Comparison of ENCODE assay signal across 1 cellular context in the genomic region with DNA sequence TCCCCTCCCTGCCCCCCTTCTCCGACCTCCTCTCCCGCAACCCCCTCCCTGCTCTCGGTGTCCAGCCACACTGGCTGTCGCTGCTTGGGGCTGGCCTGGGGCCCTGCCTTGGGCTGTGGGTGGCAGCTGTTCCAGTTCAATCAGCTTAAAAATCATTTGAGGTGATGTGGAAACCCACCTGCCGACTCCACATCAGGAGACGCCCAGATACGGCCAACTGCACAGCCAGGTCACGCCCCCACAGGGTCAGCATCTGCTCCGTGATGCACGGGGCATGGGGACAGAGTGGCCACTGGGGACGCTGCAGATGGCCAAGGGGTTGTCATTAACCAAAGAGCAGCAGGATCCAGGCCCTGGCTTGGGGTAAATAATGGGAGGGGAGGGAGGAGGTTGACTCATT.
TF ChIP-seq lines count a peak whose summit lies in the region.

No MANE protein-coding gene starts in this region.

TF ChIP-seq in HepG2, 621 proteins besides CTCF, POLR2A, EP300 and RAD21 (continued from another document):
- TF ChIP-seq, protein P1, sequence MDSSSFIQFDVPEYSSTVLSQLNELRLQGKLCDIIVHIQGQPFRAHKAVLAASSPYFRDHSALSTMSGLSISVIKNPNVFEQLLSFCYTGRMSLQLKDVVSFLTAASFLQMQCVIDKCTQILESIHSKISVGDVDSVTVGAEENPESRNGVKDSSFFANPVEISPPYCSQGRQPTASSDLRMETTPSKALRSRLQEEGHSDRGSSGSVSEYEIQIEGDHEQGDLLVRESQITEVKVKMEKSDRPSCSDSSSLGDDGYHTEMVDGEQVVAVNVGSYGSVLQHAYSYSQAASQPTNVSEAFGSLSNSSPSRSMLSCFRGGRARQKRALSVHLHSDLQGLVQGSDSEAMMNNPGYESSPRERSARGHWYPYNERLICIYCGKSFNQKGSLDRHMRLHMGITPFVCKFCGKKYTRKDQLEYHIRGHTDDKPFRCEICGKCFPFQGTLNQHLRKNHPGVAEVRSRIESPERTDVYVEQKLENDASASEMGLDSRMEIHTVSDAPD (CRISPR knock-in tag; IDR thresholded peaks at IDR 0.05), result no peak
